8 cellular contexts compared by ENCODE assay signal in genomic region chr12:128817115-128818015, GRCh38. TPM values are rescaled to one million over a fixed set of nuclear protein-coding genes. Genes with fewer than 3 reads are reported as not detected.
DNase-seq lines count a peak whose midpoint lies in the region; ATAC-seq, FAIRE-seq and TF ChIP-seq lines count a peak whose summit lies in the region.

No MANE protein-coding gene starts in this region.

- no peak overlapping the region for H3K14ac ChIP-seq in IMR-90 (replicated peaks; ENCODE audit: low read depth, low read length)

- peak; percentile 40 for ATAC-seq in GM21423 (IDR thresholded peaks at IDR 0.05; ENCODE audit: unreplicated experiment)
- peak; percentile 59 for ATAC-seq in IMR-90 (ENCODE audit: low read depth)
- no peak for ATAC-seq in HepG2
- peak; percentile 54 for ATAC-seq in upper lobe of right lung

- peak overlapping the region; percentile 79; the same call in 1 of the 2 replicates for H2AK5ac ChIP-seq in IMR-90 (ENCODE audit: low read depth, low read length)

- H3K4me3 ChIP-seq in IMR-90 (ENCODE audit: insufficient read depth, low read depth, low read length), result no peak overlapping the region
- H3K4me3 ChIP-seq in HepG2 (replicated peaks in 1 of 3; ENCODE audit: insufficient read depth in 1 of 3, low read depth in 2 of 3, low read length in 3 of 3), result no peak overlapping the region
- H3K4me3 ChIP-seq in upper lobe of right lung, result no peak overlapping the region

- no peak overlapping the region; the same call in 1 of the 2 replicates for H4K5ac ChIP-seq in IMR-90 (ENCODE audit: low read depth, low read length)

- WGBS in IMR-90 (ENCODE audit: extremely low coverage in 2 of 2, insufficient read length in 1 of 2), 2 experiments, result no CpG with 5 or more reads among the region's 8 CpGs
- 87% methylated on average over 8 of the region's 8 CpGs for WGBS in HepG2 (ENCODE audit: low lambda C conversion rate)

- TF ChIP-seq POLR2A in IMR-90 (IDR thresholded peaks at IDR 0.05; ENCODE audit: low read depth, low read length) (no peak), HepG2 (IDR thresholded peaks at IDR 0.05; ENCODE audit: insufficient read depth in 1 of 2, low read depth in 2 of 2, low read length in 2 of 2) (no peak)

- POLR2A ChIA-PET in IMR-90 (lab: Charles Lee; ENCODE audit: unreplicated experiment), result no interaction called here
- POLR2A ChIA-PET in HepG2 (lab: Yijun Ruan, JAX), result no interaction called here

- H3K36me3 ChIP-seq in IMR-90 (ENCODE audit: control insufficient read depth, insufficient read depth, low read length) (peaks cover 19% of the 10 kb centered on the region), HepG2 (replicated peaks in 1 of 2; ENCODE audit: control insufficient read depth in 1 of 2, insufficient read depth in 2 of 2, low read length in 2 of 2) (peaks cover 7 to 36% of the 10 kb centered on the region in 2 experiments; a peak in 4 of 5 replicates), upper lobe of right lung (peaks cover 18% of the 10 kb centered on the region)

- TF ChIP-seq CTCF in IMR-90 (conservative IDR thresholded peaks at IDR 0.05; ENCODE audit: low read depth, low read length) (no peak), brain (conservative IDR thresholded peaks at IDR 0.05) (no peak), HepG2 (CRISPR knock-in tag; IDR thresholded peaks at IDR 0.05) (no peak), upper lobe of right lung (IDR thresholded peaks at IDR 0.05) (no peak)

- H2BK15ac ChIP-seq in IMR-90 (ENCODE audit: low read depth, low read length), result no peak overlapping the region

- peak overlapping the region; percentile 23 to 69 (median 50) for H3K4me3 Mint-ChIP-seq in brain

- H2AFZ ChIP-seq in IMR-90 (replicated peaks; ENCODE audit: low read length, poor library complexity) (no peak overlapping the region), HepG2 (ENCODE audit: low read length) (no peak overlapping the region)

- peaks cover 3% of the 10 kb centered on the region for H3K27me3 Mint-ChIP-seq in brain

- H3K79me2 ChIP-seq in HepG2 (ENCODE audit: insufficient read depth, low read length), result peaks cover 84% of the 10 kb centered on the region

- H3K79me1 ChIP-seq in IMR-90 (ENCODE audit: low read depth in 1 of 2, low read length in 2 of 2), result peaks cover 21 to 77% of the 10 kb centered on the region in 2 experiments

- H3K27ac ChIP-seq in IMR-90 (ENCODE audit: insufficient read depth, low read length) (no peak overlapping the region), HepG2 (ENCODE audit: extremely low read length, insufficient read depth, low read length) (no peak overlapping the region), upper lobe of right lung (no peak overlapping the region)

- H3K9me1 ChIP-seq in IMR-90 (ENCODE audit: insufficient read depth, low read length), result peaks cover 7% of the 10 kb centered on the region

- H3K4me2 ChIP-seq in IMR-90 (ENCODE audit: low read depth, low read length), result 0 out of 2 replicates have a peak overlapping the region, but pooled peaks have one; percentile 26
- H3K4me2 ChIP-seq in HepG2 (ENCODE audit: low read depth, low read length), result no peak overlapping the region

- peak overlapping the region; percentile 43 for H2BK5ac ChIP-seq in IMR-90 (ENCODE audit: low read depth, low read length, poor library complexity, severe bottlenecking)

- peaks cover 72% of the 10 kb centered on the region for H3K36me3 Mint-ChIP-seq in brain

- intact Hi-C loops in IMR-90 (cut with micrococcal nuclease) (no loop called here), HepG2 (cut with micrococcal nuclease; ENCODE audit: unreplicated experiment) (no loop called here), upper lobe of right lung (cut with DNase I) (no loop called here)

- H3K9ac ChIP-seq in IMR-90 (ENCODE audit: low read depth, low read length) (no peak overlapping the region), HepG2 (ENCODE audit: insufficient read depth, low read depth, low read length) (no peak overlapping the region)

- peaks cover 90% of the 10 kb centered on the region for H3K4me1 Mint-ChIP-seq in brain

- CTCF ChIA-PET in IMR-90 (lab: Yijun Ruan, JAX) (no interaction called here), HepG2 (lab: Yijun Ruan, JAX; ENCODE audit: low intra/inter-chr PET ratio, low total read pairs) (no interaction called here)

- in situ Hi-C loops in IMR-90 (cut with MboI; ENCODE audit: low sequenced_read_pairs), result no loop called here
- in situ Hi-C loops in HepG2 (cut with HindIII; ENCODE audit: extremely low pct_ligation_motif_present, low pct_unique_long_range_greater_than_20kb), result no loop called here

- TF ChIP-seq RAD21 in IMR-90 (IDR thresholded peaks at IDR 0.05; ENCODE audit: low read length) (no peak), HepG2 (CRISPR knock-in tag; IDR thresholded peaks at IDR 0.05) (no peak)

- DNase-seq in GM04504 (ENCODE audit: low read depth), result peak; percentile 63
- DNase-seq in IMR-90, result peak; percentile 55
- DNase-seq in HepG2 (ENCODE audit: low spot score), result no peak
- no peak for DNase-seq in upper lobe of right lung
- no peak for DNase-seq in MV-4-11 (lab: John Stamatoyannopoulos, UW)
- no peak for DNase-seq in stimulated activated CD4-positive, alpha-beta T cell treated with anti-CD3 and anti-CD28 coated beads, Interleukin-2, amount 100 ng/mL, for 48 hours

- H3K9me3 Mint-ChIP-seq in brain, result peaks cover 0 to 59% (median 5%) of the 10 kb centered on the region in 5 experiments

- H4K20me1 ChIP-seq in IMR-90 (ENCODE audit: insufficient read depth, low read length) (peaks cover 27% of the 10 kb centered on the region), HepG2 (ENCODE audit: insufficient read depth, low read length) (peaks cover 16% of the 10 kb centered on the region)

- dilution Hi-C loops in IMR-90 (cut with HindIII; ENCODE audit: low sequenced_read_pairs, unreplicated experiment), result no loop called here

- no peak overlapping the region for H2BK20ac ChIP-seq in IMR-90 (ENCODE audit: low read depth, low read length)

- no peak overlapping the region for H3K18ac ChIP-seq in IMR-90 (ENCODE audit: low read depth, low read length)

- H3K56ac ChIP-seq in IMR-90 (ENCODE audit: extremely low read depth, insufficient read depth, low read length), result no peak overlapping the region

- H3K4me1 ChIP-seq in IMR-90 (ENCODE audit: control insufficient read depth, insufficient read depth, low read length) (peaks cover 5% of the 10 kb centered on the region), HepG2 (ENCODE audit: insufficient read depth, low read length) (peaks cover 41% of the 10 kb centered on the region), upper lobe of right lung (peaks cover 49% of the 10 kb centered on the region)

- peak overlapping the region; percentile 37 to 92 (median 89) for H3K27ac Mint-ChIP-seq in brain

- no peak for FAIRE-seq in HepG2 (lab: Jason Lieb, UNC)

- H4K8ac ChIP-seq in IMR-90 (ENCODE audit: low read depth in 2 of 2, low read length in 2 of 2), result 0 out of 4 replicates have a peak overlapping the region, but pooled peaks of 1 of the 2 experiments have one; percentile 13

- BruUV-seq in IMR-90 (replicated peaks; lab: Mats Ljungman, UMichigan) (no TSS peak), HepG2 (replicated peaks; lab: Mats Ljungman, UMichigan) (no TSS peak)

- no peaks in the 10 kb centered on the region for H3K27me3 ChIP-seq in IMR-90 (ENCODE audit: control insufficient read depth, insufficient read depth, low read length)
- H3K27me3 ChIP-seq in HepG2 (ENCODE audit: control insufficient read depth in 1 of 2, insufficient read depth in 2 of 2, low read length in 2 of 2), result no peaks in the 10 kb centered on the region
- no peaks in the 10 kb centered on the region for H3K27me3 ChIP-seq in upper lobe of right lung

- no peak overlapping the region for H2AK9ac ChIP-seq in IMR-90 (replicated peaks; ENCODE audit: low read depth, low read length, poor library complexity)

- H3K9me3 ChIP-seq in IMR-90 (ENCODE audit: control insufficient read depth, insufficient read depth, low read length) (no peaks in the 10 kb centered on the region), HepG2 (ENCODE audit: low read length) (no peaks in the 10 kb centered on the region), upper lobe of right lung (no peaks in the 10 kb centered on the region)

- TF ChIP-seq EP300 in HepG2 (IDR thresholded peaks at IDR 0.05; ENCODE audit: low read depth in 2 of 2, low read length in 2 of 2), result no peak
- no peak for TF ChIP-seq EP300 in HepG2 (CRISPR knock-in tag; IDR thresholded peaks at IDR 0.05; ENCODE audit: borderline replicate concordance)

- no peak overlapping the region for H2BK120ac ChIP-seq in IMR-90 (ENCODE audit: low read depth, low read length)

- no peak overlapping the region for H4K91ac ChIP-seq in IMR-90 (ENCODE audit: insufficient read depth, low read depth, low read length)

- no peak overlapping the region for H3K23ac ChIP-seq in IMR-90 (ENCODE audit: low read depth, low read length)

- no peak overlapping the region for H3K4ac ChIP-seq in IMR-90 (ENCODE audit: low read depth, low read length)

RNA-seq across cellular contexts. Expression of gene SLC15A4, which starts 6.4 kb away (rescaled TPM):
- total RNA-seq in IMR-90 (2012; rRNA removed) (21.4 and 21.9 TPM in 2 replicates), HepG2 (2016; rRNA removed; fragmentation: Illumina TruSeq; extraction: Trizol) (8.2 and 17.3 TPM in 2 replicates), upper lobe of right lung (31.3 TPM)
- polyA plus RNA-seq in IMR-90 (2012; rRNA removed) (14.3 and 15.4 TPM in 2 replicates), brain (ENCODE audit: insufficient read depth, low read depth, low replicate concordance) (13.8 TPM), HepG2 (2011; rRNA removed) (22.7 and 25.8 TPM in 2 replicates)
- polyA plus RNA-seq in IMR-90 (2012; cell fraction: cytosol; rRNA removed), result 7.8 and 12.7 TPM in 2 replicates
- 15.4 and 31.6 TPM in 2 replicates for polyA plus RNA-seq in IMR-90 (2012; cell fraction: nucleus; rRNA removed; ENCODE audit: low replicate concordance)
- 21.9 and 22.2 TPM in 2 replicates for total RNA-seq in HepG2 (2016; cell fraction: cytosol; rRNA removed; fragmentation: Illumina TruSeq; extraction: Trizol; ENCODE audit: low read depth)
- 8.5 and 19.3 TPM in 2 replicates for total RNA-seq in HepG2 (2016; cell fraction: insoluble cytoplasmic fraction; rRNA removed; fragmentation: Illumina TruSeq; extraction: Trizol)
- total RNA-seq in HepG2 (2016; cell fraction: membrane; rRNA removed; fragmentation: Illumina TruSeq; extraction: Trizol), result 11.6 and 11.8 TPM in 2 replicates
- total RNA-seq in HepG2 (2016; cell fraction: nucleus; rRNA removed; fragmentation: Illumina TruSeq; extraction: Trizol), result 26.9 and 28.3 TPM in 2 replicates
- 15.4 and 23.5 TPM in 2 replicates for polyA plus RNA-seq in HepG2 (2011; cell fraction: cytosol; rRNA removed)
- 21.1 and 23.8 TPM in 2 replicates for polyA plus RNA-seq in HepG2 (2011; cell fraction: nucleus; rRNA removed)
- 13.2 and 17.3 TPM in 2 replicates for polyA plus RNA-seq in HepG2 (2012)
- 2.0 and 2.3 TPM in 2 replicates for polyA plus RNA-seq in HepG2 (2016; cell fraction: cytosol; fragmentation: Illumina TruSeq; extraction: Trizol; ENCODE audit: low read depth)
- 6.8 and 7.6 TPM in 2 replicates for polyA plus RNA-seq in HepG2 (2016; cell fraction: insoluble cytoplasmic fraction; fragmentation: Illumina TruSeq; extraction: Trizol; ENCODE audit: low read depth)
- 3.5 and 4.1 TPM in 2 replicates for polyA plus RNA-seq in HepG2 (2016; cell fraction: membrane; fragmentation: Illumina TruSeq; extraction: Trizol; ENCODE audit: low read depth)
- 28.4 and 32.6 TPM in 2 replicates for polyA plus RNA-seq in HepG2 (2016; cell fraction: nucleus; fragmentation: Illumina TruSeq; extraction: Trizol; ENCODE audit: insufficient read depth, low read depth)
- 47.4 and 97.4 TPM in 2 replicates for polyA minus RNA-seq in HepG2 (2011; rRNA and poly(A)+ RNA removed; ENCODE audit: low replicate concordance)
- polyA minus RNA-seq in HepG2 (2011; cell fraction: cytosol; rRNA and poly(A)+ RNA removed), result 23.1 and 28.7 TPM in 2 replicates
- polyA minus RNA-seq in HepG2 (2011; cell fraction: nucleus; rRNA and poly(A)+ RNA removed), result 45.4 and 58.3 TPM in 2 replicates

RNA-seq across cellular contexts. Expression of gene GLT1D1, which starts 35.9 kb away (rescaled TPM):
- total RNA-seq in IMR-90 (2012; rRNA removed) (not detected in 2 replicates), HepG2 (2016; rRNA removed; fragmentation: Illumina TruSeq; extraction: Trizol) (0.09 TPM in 1 of 2 replicates, not detected in the other), upper lobe of right lung (3.5 TPM)
- polyA plus RNA-seq in IMR-90 (2012; rRNA removed) (not detected in 2 replicates), brain (ENCODE audit: insufficient read depth, low read depth, low replicate concordance) (6.6 TPM), HepG2 (2011; rRNA removed) (0.17 and 0.24 TPM in 2 replicates)
- 0.02 TPM in 1 of 2 replicates, not detected in the other for polyA plus RNA-seq in IMR-90 (2012; cell fraction: cytosol; rRNA removed)
- polyA plus RNA-seq in IMR-90 (2012; cell fraction: nucleus; rRNA removed; ENCODE audit: low replicate concordance), result not detected in 2 replicates
- not detected in 2 replicates for total RNA-seq in HepG2 (2016; cell fraction: cytosol; rRNA removed; fragmentation: Illumina TruSeq; extraction: Trizol; ENCODE audit: low read depth)
- total RNA-seq in HepG2 (2016; cell fraction: insoluble cytoplasmic fraction; rRNA removed; fragmentation: Illumina TruSeq; extraction: Trizol), result not detected in 2 replicates
- total RNA-seq in HepG2 (2016; cell fraction: membrane; rRNA removed; fragmentation: Illumina TruSeq; extraction: Trizol), result not detected in 2 replicates
- total RNA-seq in HepG2 (2016; cell fraction: nucleus; rRNA removed; fragmentation: Illumina TruSeq; extraction: Trizol), result not detected in 2 replicates
- 0.12 and 0.24 TPM in 2 replicates for polyA plus RNA-seq in HepG2 (2011; cell fraction: cytosol; rRNA removed)
- 0.10 TPM in 1 of 2 replicates, not detected in the other for polyA plus RNA-seq in HepG2 (2011; cell fraction: nucleus; rRNA removed)
- 0.20 and 0.48 TPM in 2 replicates for polyA plus RNA-seq in HepG2 (2012)
- polyA plus RNA-seq in HepG2 (2016; cell fraction: cytosol; fragmentation: Illumina TruSeq; extraction: Trizol; ENCODE audit: low read depth), result 0.06 TPM in 1 of 2 replicates, not detected in the other
- 0.11 TPM in 1 of 2 replicates, not detected in the other for polyA plus RNA-seq in HepG2 (2016; cell fraction: insoluble cytoplasmic fraction; fragmentation: Illumina TruSeq; extraction: Trizol; ENCODE audit: low read depth)
- 0.06 and 0.15 TPM in 2 replicates for polyA plus RNA-seq in HepG2 (2016; cell fraction: membrane; fragmentation: Illumina TruSeq; extraction: Trizol; ENCODE audit: low read depth)
- polyA plus RNA-seq in HepG2 (2016; cell fraction: nucleus; fragmentation: Illumina TruSeq; extraction: Trizol; ENCODE audit: insufficient read depth, low read depth), result not detected in 2 replicates
- polyA minus RNA-seq in HepG2 (2011; rRNA and poly(A)+ RNA removed; ENCODE audit: low replicate concordance), result 0.04 and 0.07 TPM in 2 replicates
- polyA minus RNA-seq in HepG2 (2011; cell fraction: cytosol; rRNA and poly(A)+ RNA removed), result not detected in 2 replicates
- 0.12 TPM in 1 of 2 replicates, not detected in the other for polyA minus RNA-seq in HepG2 (2011; cell fraction: nucleus; rRNA and poly(A)+ RNA removed)

Comparison
In these comparisons a context has a peak if more than half of its experiments do, and no peak if none do; other contexts are left out.
1. DNase-seq: peak in GM04504 (single experiment) and IMR-90 (single experiment); none in HepG2 (single experiment), upper lobe of right lung (single experiment), MV-4-11 (single experiment) and stimulated activated CD4-positive, alpha-beta T cell treated with anti-CD3 and anti-CD28 coated beads, Interleukin-2, amount 100 ng/mL, for 48 hours (0 of 2).